ENCODE assay signal across 27 cellular contexts in genomic region chr9:107813287-107813686, GRCh38.
"Had no signal": no experiment of that assay in that cellular context is flagged by ENCODE, and none has a peak within 500 bp of the region (broad histone marks: within the 10 kb centered on the region; RNA-seq: fewer than 3 reads in every experiment).

No MANE protein-coding gene starts in this region.

- FAIRE-seq: colon, endometrium, endothelial cell of umbilical vein, frontal cortex had no signal

- H3K9me3 ChIP-seq: colonic mucosa, esophagus muscularis mucosa, esophagus squamous epithelium, gastrocnemius medialis, gastroesophageal sphincter, heart left ventricle, heart right ventricle had no signal

- H3K27me3 ChIP-seq: colonic mucosa, dorsolateral prefrontal cortex, esophagus muscularis mucosa, esophagus squamous epithelium, foreskin keratinocyte, gastrocnemius medialis, gastroesophageal sphincter, heart left ventricle, heart right ventricle had no signal

- H3K4me1 ChIP-seq: colonic mucosa, foreskin keratinocyte, gastrocnemius medialis had no signal

- H3K36me3 ChIP-seq: colonic mucosa, esophagus muscularis mucosa, esophagus squamous epithelium, gastrocnemius medialis, gastroesophageal sphincter, heart left ventricle, heart right ventricle had no signal

- DNase-seq: colonic mucosa; cortex of kidney; dermis blood vessel endothelial cell; dorsolateral prefrontal cortex; effector CD4-positive, alpha-beta T cell; effector CD8-positive, alpha-beta T cell; effector memory CD4-positive, alpha-beta T cell; effector memory CD8-positive, alpha-beta T cell; endodermal cell; erythroblast; esophagus squamous epithelium; foreskin fibroblast; foreskin keratinocyte; foreskin melanocyte; gastrocnemius medialis; glutamatergic neuron; head of caudate nucleus; heart left ventricle; heart right ventricle had no signal

- H3K27ac ChIP-seq: colonic mucosa, coronary artery, dorsolateral prefrontal cortex, epithelial cell of prostate, esophagus muscularis mucosa, esophagus squamous epithelium, foreskin keratinocyte, gastrocnemius medialis, gastroesophageal sphincter, heart left ventricle, heart right ventricle had no signal

- H3K4me3 ChIP-seq: colonic mucosa, coronary artery, dorsolateral prefrontal cortex, esophagus muscularis mucosa, esophagus squamous epithelium, gastrocnemius medialis, gastroesophageal sphincter, heart left ventricle, heart right ventricle had no signal
